12 cellular contexts compared by ENCODE assay signal in the genomic region with DNA sequence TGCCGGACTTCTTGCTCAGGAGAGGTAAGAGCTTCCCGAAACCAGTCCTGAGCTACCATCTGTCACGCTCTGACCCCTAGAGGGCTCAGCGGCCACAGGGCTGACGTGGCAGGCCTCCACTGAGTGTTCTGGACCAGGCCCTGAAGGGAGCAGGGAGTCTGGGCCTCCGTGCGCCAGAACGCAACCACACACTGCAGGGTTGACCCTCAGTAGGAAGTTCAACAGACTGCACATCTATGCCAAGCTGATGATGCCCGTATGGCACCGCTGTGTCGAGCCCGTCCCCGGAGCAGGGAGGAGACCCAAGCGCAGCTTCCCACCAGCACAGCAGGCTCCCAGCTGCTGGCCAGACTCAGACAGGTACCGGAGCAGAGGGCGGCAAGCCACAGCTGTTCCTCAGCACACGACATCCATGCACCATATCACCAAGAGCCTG. TPM values are rescaled to one million over a fixed set of nuclear protein-coding genes. Genes with fewer than 3 reads are reported as not detected.
DNase-seq lines count a peak whose midpoint lies in the region; ATAC-seq and TF ChIP-seq lines count a peak whose summit lies in the region.
"Had no signal": no experiment of that assay in that cellular context is flagged by ENCODE, and none has a peak within 500 bp of the region (broad histone marks: within the 10 kb centered on the region; RNA-seq: fewer than 3 reads in every experiment).

No MANE protein-coding gene starts in this region.

- peak; percentile 64 to 80 (median 74) for ATAC-seq in psoas muscle

- TF ChIP-seq CTCF in GM06990 (IDR thresholded peaks at IDR 0.05; ENCODE audit: insufficient read depth, low read length, poor library complexity, severe bottlenecking) (peak; percentile 31), glutamatergic neuron (IDR thresholded peaks at IDR 0.05; ENCODE audit: partially characterized antibody, unreplicated experiment) (no peak), psoas muscle (IDR thresholded peaks at IDR 0.05) (no peak)

- 53 to 80% (median 55%) methylated on average over 17 of the region's 17 CpGs for WGBS in psoas muscle, 3 donors

- H3K9me3 Mint-ChIP-seq in glutamatergic neuron (ENCODE audit: unreplicated experiment) (peaks cover 8% of the 10 kb centered on the region), immature natural killer cell (no peaks in the 10 kb centered on the region)

- H3K36me3 Mint-ChIP-seq in glutamatergic neuron (ENCODE audit: unreplicated experiment) (no peaks in the 10 kb centered on the region), immature natural killer cell (no peaks in the 10 kb centered on the region)

- H3K4me1 Mint-ChIP-seq in glutamatergic neuron (ENCODE audit: low read depth, unreplicated experiment) (peaks cover 40% of the 10 kb centered on the region), immature natural killer cell (no peaks in the 10 kb centered on the region)

- H3K27me3 ChIP-seq in GM06990 (replicated peaks; ENCODE audit: control insufficient read depth, insufficient read depth, low read length) (no peaks in the 10 kb centered on the region; the same call in 1 of the 2 replicates), psoas muscle (ENCODE audit: insufficient read depth in 3 of 3, low read length in 2 of 3) (no peaks in the 10 kb centered on the region)
- H3K27me3 ChIP-seq: brain microvascular endothelial cell had no signal

- H3K27me3 Mint-ChIP-seq in glutamatergic neuron (ENCODE audit: unreplicated experiment) (peaks cover 2% of the 10 kb centered on the region), immature natural killer cell (ENCODE audit: low read depth in 3 of 3) (no peaks in the 10 kb centered on the region)

- no peaks in the 10 kb centered on the region for H3K9me3 ChIP-seq in psoas muscle
- H3K9me3 ChIP-seq: esophagus squamous epithelium, neutrophil had no signal

- H3K27ac Mint-ChIP-seq in glutamatergic neuron (ENCODE audit: unreplicated experiment) (peak overlapping the region; percentile 88), immature natural killer cell (no peak overlapping the region)

- H3K27ac ChIP-seq in psoas muscle: peak overlapping the region; percentile 79
- H3K27ac ChIP-seq: brain microvascular endothelial cell, esophagus squamous epithelium, neutrophil had no signal

- no peak for DNase-seq in GM06990 (ENCODE audit: extremely low read depth, insufficient read length)
- DNase-seq in NCI-H2171 treated with DMSO at 0.1 percent for 48 hours (lab: John Stamatoyannopoulos, UW): peak; percentile 51
- DNase-seq in glutamatergic neuron: peak; percentile 48
- DNase-seq in psoas muscle: peak; percentile 51 to 85
- DNase-seq in NCI-H774 (lab: John Stamatoyannopoulos, UW): no peak
- no peak for DNase-seq in A172 (ENCODE audit: low spot score)
- no peak for DNase-seq in GM19238 (ENCODE audit: insufficient read length, low spot score)
- DNase-seq in immature natural killer cell: no peak
- DNase-seq: brain microvascular endothelial cell, esophagus squamous epithelium, SW 1271 had no signal

- H3K4me3 Mint-ChIP-seq in glutamatergic neuron (ENCODE audit: unreplicated experiment): no peak overlapping the region
- H3K4me3 Mint-ChIP-seq in immature natural killer cell: no peak overlapping the region

- H3K4me3 ChIP-seq in GM06990 (replicated peaks; ENCODE audit: low read depth, low read length) (no peak overlapping the region), psoas muscle (no peak overlapping the region)
- H3K4me3 ChIP-seq: esophagus squamous epithelium had no signal

- no peaks in the 10 kb centered on the region for H3K36me3 ChIP-seq in GM06990 (ENCODE audit: control insufficient read depth, insufficient read depth, low read length)
- no peaks in the 10 kb centered on the region for H3K36me3 ChIP-seq in psoas muscle (ENCODE audit: insufficient read depth in 1 of 2, low read depth in 1 of 2)
- H3K36me3 ChIP-seq: brain microvascular endothelial cell, esophagus squamous epithelium, neutrophil had no signal

- H3K4me1 ChIP-seq in psoas muscle: peaks cover 44% of the 10 kb centered on the region
- H3K4me1 ChIP-seq: esophagus squamous epithelium had no signal

- intact Hi-C loops in psoas muscle (cut with DNase I): loop anchor here in 1 of 2 donors (2.0 kb wide), 1 partner anchor 45 kb away; no protein-coding TSS in a partner anchor

RNA-seq across cellular contexts. Expression of gene CAMK2B, which starts 39.2 kb away (rescaled TPM):
- total RNA-seq in glutamatergic neuron (ENCODE audit: unreplicated experiment) (55.1 TPM), psoas muscle (10 to 100 TPM; 50.0 to 81.4 (median 67.2) TPM)
- polyA plus RNA-seq in psoas muscle (10 to 100 TPM; 14.5 to 24.3 (median 19.9) TPM), immature natural killer cell (not detected)
- 1.9 and 3.1 TPM in 2 replicates for total RNA-seq in A172 (2014; rRNA removed; shearing (Covaris generic))

Comparison
In these comparisons a context has a peak if more than half of its experiments do, and no peak if none do; other contexts are left out.
1. DNase-seq: peak in NCI-H2171 treated with DMSO at 0.1 percent for 48 hours (single experiment), glutamatergic neuron (single experiment) and psoas muscle (2 of 2); none in GM06990 (single experiment), NCI-H774 (single experiment), A172 (single experiment), GM19238 (single experiment) and immature natural killer cell (0 of 3).
2. RNA of gene CAMK2B, which starts 39.2 kb away (total RNA-seq): 50.0 to 81.4 TPM in psoas muscle and 55.1 TPM in glutamatergic neuron (single experiment); 1.9 to 3.1 TPM in A172; every median in the first group is over 10 times any median in the second.